25 cellular contexts compared by ENCODE assay signal in genomic region chr20:63712191-63712590, GRCh38. TPM values are rescaled to one million over a fixed set of nuclear protein-coding genes. Genes with fewer than 3 reads are reported as not detected.
"Had no signal": no experiment of that assay in that cellular context is flagged by ENCODE, and none has a peak within 500 bp of the region (broad histone marks: within the 10 kb centered on the region; RNA-seq: fewer than 3 reads in every experiment).

No MANE protein-coding gene starts in this region.

- H3K27ac Mint-ChIP-seq: activated CD4-positive, alpha-beta memory T cell treated with anti-CD3 and anti-CD28 coated beads, Interleukin-2, amount 10 ng/mL, durations not matched to agents 7 days and 5 days; activated CD8-positive, alpha-beta memory T cell treated with anti-CD3 and anti-CD28 coated beads, Interleukin-2, amount 10 ng/mL, durations not matched to agents 7 days and 5 days; stimulated activated memory B cell treated with anti-CD40 and anti-IgM and Interleukin-4, amounts not matched to agents 10 μg/mL and 1 μg/mL and 100 μg/mL, for 72 hours had no signal

- FAIRE-seq: bronchial epithelial cell had no signal

- H3K27ac ChIP-seq: ascending aorta, gastroesophageal sphincter, heart left ventricle, neutrophil, spleen, thoracic aorta had no signal

- H3K27me3 Mint-ChIP-seq: activated CD4-positive, alpha-beta memory T cell treated with anti-CD3 and anti-CD28 coated beads, Interleukin-2, amount 10 ng/mL, durations not matched to agents 7 days and 5 days; activated CD8-positive, alpha-beta memory T cell treated with anti-CD3 and anti-CD28 coated beads, Interleukin-2, amount 10 ng/mL, durations not matched to agents 7 days and 5 days; naive B cell; stimulated activated memory B cell treated with anti-CD40 and anti-IgM and Interleukin-4, amounts not matched to agents 10 μg/mL and 1 μg/mL and 100 μg/mL, for 72 hours had no signal

- H3K4me3 ChIP-seq: ascending aorta, gastroesophageal sphincter, heart left ventricle, mucosa of descending colon, spleen, thoracic aorta had no signal

- H3K27me3 ChIP-seq: ascending aorta, gastroesophageal sphincter, heart left ventricle, neutrophil, spleen had no signal

- H3K4me3 Mint-ChIP-seq: activated CD4-positive, alpha-beta memory T cell treated with anti-CD3 and anti-CD28 coated beads, Interleukin-2, amount 10 ng/mL, durations not matched to agents 7 days and 5 days; activated CD8-positive, alpha-beta memory T cell treated with anti-CD3 and anti-CD28 coated beads, Interleukin-2, amount 10 ng/mL, durations not matched to agents 7 days and 5 days; immature natural killer cell; stimulated activated memory B cell treated with anti-CD40 and anti-IgM and Interleukin-4, amounts not matched to agents 10 μg/mL and 1 μg/mL and 100 μg/mL, for 72 hours had no signal

- H3K9me3 ChIP-seq: neutrophil had no signal

- DNase-seq: activated CD4-positive, alpha-beta memory T cell treated with anti-CD3 and anti-CD28 coated beads, Interleukin-2, amount 10 ng/mL, durations not matched to agents 7 days and 5 days; activated CD4-positive, alpha-beta T cell treated with anti-CD3 and anti-CD28 coated beads for 48 hours; activated CD4-positive, CD25-positive, alpha-beta regulatory T cell; activated CD8-positive, alpha-beta memory T cell treated with anti-CD3 and anti-CD28 coated beads, Interleukin-2, amount 10 ng/mL, durations not matched to agents 7 days and 5 days; activated gamma-delta T cell; effector CD8-positive, alpha-beta T cell; heart left ventricle; immature natural killer cell; kidney glomerular epithelial cell; mesenchymal stem cell; mucosa of descending colon; naive B cell; retina; spleen; stimulated activated CD4-positive, alpha-beta T cell treated with anti-CD3 and anti-CD28 coated beads, Interleukin-4, amount 100 ng/mL, for 4 hours; T-helper 1 cell; T1000 had no signal

- ATAC-seq: activated CD8-positive, alpha-beta memory T cell treated with anti-CD3 and anti-CD28 coated beads, Interleukin-2, amount 10 ng/mL, durations not matched to agents 7 days and 5 days; esophagus mucosa; gastroesophageal sphincter; heart left ventricle; left ventricle myocardium superior; mucosa of descending colon; stimulated activated memory B cell treated with anti-CD40 and anti-IgM and Interleukin-4, amounts not matched to agents 10 μg/mL and 1 μg/mL and 100 μg/mL, for 72 hours had no signal

RNA-seq across cellular contexts. Expression of gene TNFRSF6B, which starts 15.7 kb away (rescaled TPM):
- total RNA-seq: activated CD4-positive, alpha-beta memory T cell treated with anti-CD3 and anti-CD28 coated beads, Interleukin-2, amount 10 ng/mL, durations not matched to agents 7 days and 5 days; activated CD8-positive, alpha-beta memory T cell treated with anti-CD3 and anti-CD28 coated beads, Interleukin-2, amount 10 ng/mL, durations not matched to agents 7 days and 5 days had no signal
- polyA plus RNA-seq: immature natural killer cell had no signal
